In the genomic region with DNA sequence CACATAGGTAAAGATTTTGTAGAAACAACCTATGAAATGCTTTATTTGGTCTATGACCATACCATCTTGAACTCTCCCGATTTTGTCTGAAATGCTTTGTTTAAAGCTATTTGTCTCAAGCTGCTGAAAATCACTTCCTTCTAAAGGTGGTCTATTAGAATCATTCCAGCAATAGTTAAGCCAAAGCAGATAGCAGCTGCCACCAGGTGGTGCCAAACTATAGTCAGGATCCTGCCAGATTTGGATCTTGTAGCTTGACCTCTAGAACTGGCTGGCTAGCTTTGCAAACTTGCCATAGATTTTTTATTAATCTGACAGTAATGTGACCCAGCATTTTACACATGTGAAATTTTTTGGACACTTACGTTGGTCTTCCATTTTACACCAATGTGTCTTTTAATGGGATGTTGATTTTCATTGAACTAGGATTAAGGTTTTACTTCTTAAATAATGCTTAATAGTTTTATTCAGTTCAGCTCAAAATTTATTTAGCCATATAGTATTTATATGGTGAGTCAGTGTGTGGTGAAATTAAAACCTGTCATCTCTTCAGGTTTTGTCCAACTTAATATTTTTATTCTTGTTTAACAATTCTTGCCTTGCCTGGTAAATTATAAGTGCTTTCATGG, we compare ENCODE assay signal across 9 cellular contexts. TPM values are rescaled to one million over a fixed set of nuclear protein-coding genes. Genes with fewer than 3 reads are reported as not detected.
A peak's percentile ranks its signal among the peaks of the same experiment; 100 is the strongest.
DNase-seq lines count a peak whose midpoint lies in the region; ATAC-seq, FAIRE-seq and TF ChIP-seq lines count a peak whose summit lies in the region.
"Had no signal": no experiment of that assay in that cellular context is flagged by ENCODE, and none has a peak within 500 bp of the region (broad histone marks: within the 10 kb centered on the region; RNA-seq: fewer than 3 reads in every experiment).

No MANE protein-coding gene starts in this region.

- intact Hi-C loops in GM12878 (cut with micrococcal nuclease; ENCODE audit: unreplicated experiment) (no loop called here), upper lobe of right lung (cut with DNase I) (no loop called here)

- SMC1A ChIA-PET in GM12878 (lab: Charles Lee; ENCODE audit: uncharacterized antibody, unreplicated experiment), result interaction anchor here (0.7 to 3.0 kb wide), 16 partner anchors 9 to 456 kb away, joined by 3 to 22 read pairs (median 3); a partner anchor contains a TSS

- peaks cover 0 to 28% of the 10 kb centered on the region in 2 experiments; a peak in 3 of 4 replicates for H3K36me3 ChIP-seq in GM12878 (ENCODE audit: control insufficient read depth in 2 of 2, insufficient read depth in 2 of 2, low read length in 1 of 2)
- H3K36me3 ChIP-seq in kidney epithelial cell (ENCODE audit: control insufficient read depth, insufficient read depth, low read length), result peaks cover 2% of the 10 kb centered on the region
- H3K36me3 ChIP-seq in upper lobe of right lung, result no peaks in the 10 kb centered on the region

- TF ChIP-seq RAD21 in GM12878 (IDR thresholded peaks at IDR 0.05; ENCODE audit: insufficient read depth, low read depth, low read length), result peak; percentile 29

- H3K9me3 ChIP-seq in GM12878 (replicated peaks; ENCODE audit: control insufficient read depth, insufficient read depth, low read length) (no peaks in the 10 kb centered on the region), upper lobe of right lung (no peaks in the 10 kb centered on the region)

- POLR2A ChIA-PET in GM12878 (lab: Charles Lee), result interaction anchor here (1.0 to 1.7 kb wide), 3 partner anchors 12 to 87 kb away, joined by 3 to 5 read pairs (median 3); a partner anchor contains a TSS

- peak; percentile 83 for TF ChIP-seq CTCF in AG09319 (IDR thresholded peaks at IDR 0.05; ENCODE audit: low read depth, low read length)
- peak; percentile 70 for TF ChIP-seq CTCF in GM12865 (IDR thresholded peaks at IDR 0.05; ENCODE audit: insufficient read depth, low read depth, low read length, missing control alignments)
- TF ChIP-seq CTCF in GM12878 (IDR thresholded peaks at IDR 0.05 in 2 of 3, conservative IDR thresholded peaks at IDR 0.05 in 1 of 3; ENCODE audit: control insufficient read depth in 2 of 3, extremely low read depth in 1 of 3, insufficient read depth in 1 of 3, low read depth in 3 of 3, low read length in 3 of 3), result peak; percentile 62 to 79 (median 69)
- TF ChIP-seq CTCF in kidney epithelial cell (IDR thresholded peaks at IDR 0.05; ENCODE audit: insufficient read depth, low read length, poor library complexity, severe bottlenecking), result peak; percentile 88
- TF ChIP-seq CTCF in upper lobe of right lung (IDR thresholded peaks at IDR 0.05), result peak; percentile 63

- H3K4me2 ChIP-seq in GM12878 (ENCODE audit: control insufficient read depth, insufficient read depth), result no peak overlapping the region

- H3K4me1 ChIP-seq in GM12878 (ENCODE audit: control insufficient read depth, insufficient read depth, low read length) (no peaks in the 10 kb centered on the region), upper lobe of right lung (no peaks in the 10 kb centered on the region)

- H4K20me1 ChIP-seq in GM12878 (ENCODE audit: control insufficient read depth, insufficient read depth), result no peaks in the 10 kb centered on the region

- BruUV-seq in GM12878 (replicated peaks; lab: Mats Ljungman, UMichigan), result no TSS peak

- peak; percentile 84 for ATAC-seq in GM12878
- peak; percentile 67 for ATAC-seq in upper lobe of right lung
- ATAC-seq in HG03469 (IDR thresholded peaks at IDR 0.05; ENCODE audit: unreplicated experiment), result no peak
- no peak for ATAC-seq in GM21526 (IDR thresholded peaks at IDR 0.05; ENCODE audit: low FRiP score, unreplicated experiment)

- TF ChIP-seq EP300 in GM12878 (IDR thresholded peaks at IDR 0.05; ENCODE audit: borderline replicate concordance in 1 of 2, control insufficient read depth in 1 of 2, low read depth in 2 of 2, low read length in 2 of 2), result no peak

- no peak overlapping the region for H3K9ac ChIP-seq in GM12878 (ENCODE audit: control insufficient read depth, insufficient read depth, low read length)

- RAD21 ChIA-PET in GM12878 (lab: Charles Lee; ENCODE audit: unreplicated experiment), result interaction anchor here (0.8 to 1.3 kb wide), 6 partner anchors 15 to 1017 kb away, joined by 3 to 7 read pairs (median 4); a partner anchor contains a TSS

- in situ Hi-C loops in GM12878 (cut with MboI), result no loop called here

- no peak overlapping the region for H2AFZ ChIP-seq in GM12878 (ENCODE audit: control insufficient read depth, low read depth, low read length)

- DNase-seq in AG09319 (ENCODE audit: extremely low read depth, low read depth), result peak; percentile 12
- peak; percentile 43 for DNase-seq in GM12865 (ENCODE audit: low read depth)
- peak; percentile 75 for DNase-seq in NCI-H2196 (lab: John Stamatoyannopoulos, UW; ENCODE audit: unreplicated experiment)
- no peak for DNase-seq in GM12878 (ENCODE audit: low read depth, low spot score)
- peak; percentile 16 for DNase-seq in kidney epithelial cell (ENCODE audit: low read depth)
- DNase-seq in upper lobe of right lung, result no peak

- H3K4me3 ChIP-seq in GM12865 (ENCODE audit: low read depth, low read length) (no peak overlapping the region), GM12878 (no peak overlapping the region), kidney epithelial cell (ENCODE audit: low read depth, low read length) (no peak overlapping the region), upper lobe of right lung (no peak overlapping the region)

- no peaks in the 10 kb centered on the region for H3K27me3 ChIP-seq in GM12878 (replicated peaks in 1 of 2; ENCODE audit: control insufficient read depth in 2 of 2, insufficient read depth in 2 of 2, low read length in 1 of 2)
- H3K27me3 ChIP-seq in kidney epithelial cell (ENCODE audit: control insufficient read depth, insufficient read depth, low read length), result no peaks in the 10 kb centered on the region
- H3K27me3 ChIP-seq in upper lobe of right lung, result no peaks in the 10 kb centered on the region

- 76% methylated on average over 2 of the region's 2 CpGs for WGBS in GM12878 (ENCODE audit: insufficient coverage, insufficient replicate concordance, low lambda C conversion rate, missing lambda C conversion rate)

- no peak for TF ChIP-seq POLR2A in GM12878 (IDR thresholded peaks at IDR 0.05; ENCODE audit: low read depth, low read length)

- H3K27ac ChIP-seq in GM12878 (ENCODE audit: control insufficient read depth, insufficient read depth), result no peak overlapping the region
- no peak overlapping the region for H3K27ac ChIP-seq in upper lobe of right lung
- H3K27ac ChIP-seq: epithelial cell of prostate had no signal

- no peak for FAIRE-seq in GM12878 (lab: Jason Lieb, UNC)

- CTCF ChIA-PET in GM12878 (lab: Yijun Ruan, JAX), result interaction anchor here (0.6 to 4.5 kb wide), 30 partner anchors 10 to 1697 kb away, joined by 3 to 61 read pairs (median 5); a partner anchor contains a TSS

- no peaks in the 10 kb centered on the region for H3K79me2 ChIP-seq in GM12878 (ENCODE audit: control insufficient read depth, insufficient read depth, low read length)

RNA-seq across cellular contexts. Expression of a gene that starts 19.7 kb away (rescaled TPM):
- 37.2 and 44.3 TPM in 2 replicates for total RNA-seq in GM12878 (2013; cell fraction: nucleolus; rRNA removed)
- total RNA-seq in GM12878 (2014; rRNA removed) (23.9 and 28.7 TPM in 2 replicates), GM12878 (2014; rRNA removed; fragmentation: Illumina TruSeq; extraction: Trizol) (28.9 and 33.1 TPM in 2 replicates), GM12878 (2021) (40.4 and 43.2 TPM in 2 replicates), kidney epithelial cell (21.7 and 23.1 TPM in 2 replicates), upper lobe of right lung (31.3 TPM)
- polyA plus RNA-seq in GM12878 (2011; ENCODE audit: low read depth), result 19.6 TPM
- polyA plus RNA-seq in GM12878 (2011; rRNA removed) (20.5 and 29.0 TPM in 2 replicates), GM12878 (2014; fragmentation: Illumina TruSeq; extraction: Trizol) (50.0 and 50.3 TPM in 2 replicates), GM12878 (2014; fragmentation: Nextera tagmentation; extraction: Ambion mirVana) (10 to 100 TPM; 13.9 to 24.3 TPM), GM12878 (2014; rRNA removed) (24.0 and 24.6 TPM in 2 replicates), GM12878 (2016; fragmentation: Nextera tagmentation; extraction: Ambion mirVana) (10 to 100 TPM; 53.0 to 54.9 TPM)
- polyA plus RNA-seq in GM12878 (2011; cell fraction: cytosol; rRNA removed), result 14.0 and 14.5 TPM in 2 replicates
- 14.5 and 23.3 TPM in 2 replicates for polyA plus RNA-seq in GM12878 (2011; cell fraction: nucleus; rRNA removed)
- polyA plus RNA-seq in GM12878 (2012), result 20.5 and 24.2 TPM in 2 replicates
- 14.5 and 29.4 TPM in 2 replicates for polyA minus RNA-seq in GM12878 (2011; rRNA and poly(A)+ RNA removed)
- polyA minus RNA-seq in GM12878 (2011; cell fraction: cytosol; rRNA and poly(A)+ RNA removed), result 11.1 and 13.5 TPM in 2 replicates
- polyA minus RNA-seq in GM12878 (2011; cell fraction: nucleus; rRNA and poly(A)+ RNA removed), result 9.3 and 13.8 TPM in 2 replicates

RNA-seq across cellular contexts. Expression of a gene that starts 38.0 kb away (rescaled TPM):
- 381 and 400 TPM in 2 replicates for total RNA-seq in GM12878 (2013; cell fraction: nucleolus; rRNA removed)
- 882 and 914 TPM in 2 replicates for total RNA-seq in GM12878 (2014; rRNA removed)
- total RNA-seq in GM12878 (2014; rRNA removed; fragmentation: Illumina TruSeq; extraction: Trizol), result 587 and 614 TPM in 2 replicates
- 833 and 857 TPM in 2 replicates for total RNA-seq in GM12878 (2021)
- polyA plus RNA-seq in GM12878 (2011; ENCODE audit: low read depth), result 305 TPM
- polyA plus RNA-seq in GM12878 (2011; rRNA removed), result 539 and 746 TPM in 2 replicates
- 257 and 279 TPM in 2 replicates for polyA plus RNA-seq in GM12878 (2011; cell fraction: cytosol; rRNA removed)
- polyA plus RNA-seq in GM12878 (2011; cell fraction: nucleus; rRNA removed), result 430 and 448 TPM in 2 replicates
- 329 and 416 TPM in 2 replicates for polyA plus RNA-seq in GM12878 (2012)
- polyA plus RNA-seq in GM12878 (2014; fragmentation: Illumina TruSeq; extraction: Trizol), result 813 and 914 TPM in 2 replicates
- 100 to 1,000 TPM; 210 to 317 TPM for polyA plus RNA-seq in GM12878 (2014; fragmentation: Nextera tagmentation; extraction: Ambion mirVana)
- polyA plus RNA-seq in GM12878 (2014; rRNA removed), result 395 and 419 TPM in 2 replicates
- polyA plus RNA-seq in GM12878 (2016; fragmentation: Nextera tagmentation; extraction: Ambion mirVana), result 1,000 to 10,000 TPM; 1,072 to 1,104 TPM
- 464 and 599 TPM in 2 replicates for polyA minus RNA-seq in GM12878 (2011; rRNA and poly(A)+ RNA removed)
- 431 and 495 TPM in 2 replicates for polyA minus RNA-seq in GM12878 (2011; cell fraction: cytosol; rRNA and poly(A)+ RNA removed)
- polyA minus RNA-seq in GM12878 (2011; cell fraction: nucleus; rRNA and poly(A)+ RNA removed), result 238 and 372 TPM in 2 replicates
- 810 and 813 TPM in 2 replicates for total RNA-seq in kidney epithelial cell
- 801 TPM for total RNA-seq in upper lobe of right lung

Comparison
In these comparisons a context has a peak if more than half of its experiments do, and no peak if none do; other contexts are left out.
1. DNase-seq: peak in AG09319 (single experiment), GM12865 (single experiment), NCI-H2196 (single experiment) and kidney epithelial cell (single experiment); none in GM12878 (single experiment) and upper lobe of right lung (single experiment).
2. ATAC-seq: peak in GM12878 (single experiment) and upper lobe of right lung (single experiment); none in HG03469 (single experiment) and GM21526 (single experiment).
3. Peak in every context shown above with its lines, with median percentiles within 50 percentile points of each other: CTCF ChIP-seq.